Comparison of ENCODE assay signal across 1 cellular context in the genomic region with DNA sequence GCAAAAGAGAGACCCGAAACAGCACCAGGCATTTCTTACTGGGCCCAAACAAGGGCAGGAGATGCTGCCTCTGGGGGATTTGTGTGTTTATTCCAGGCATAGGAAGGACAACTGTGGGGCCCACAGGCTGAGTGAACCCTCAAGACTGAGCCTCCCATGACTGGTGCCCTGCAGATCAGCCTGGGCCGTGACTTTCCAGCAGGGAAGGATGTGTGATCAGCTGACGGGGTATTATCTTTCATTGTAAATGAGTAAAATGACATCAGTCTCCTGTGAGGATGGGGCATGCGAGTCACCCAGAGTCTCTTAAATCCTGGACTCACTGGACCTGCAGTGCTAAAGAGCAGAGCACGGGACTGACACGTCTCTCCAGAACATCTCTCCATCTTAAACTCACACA.
TF ChIP-seq lines count a peak whose summit lies in the region.

No MANE protein-coding gene starts in this region.

TF ChIP-seq in GM23338, 12 proteins besides CTCF, POLR2A, EP300 and RAD21 (continued from another document):
- TF ChIP-seq POLR2AphosphoS5 (IDR thresholded peaks at IDR 0.05; ENCODE audit: low read depth) (no peak), ZNF331 (CRISPR knock-in tag; IDR thresholded peaks at IDR 0.05; ENCODE audit: low read depth) (no peak), EZH2phosphoT487 (IDR thresholded peaks at IDR 0.05; ENCODE audit: unreplicated experiment) (no peak), JUNB (IDR thresholded peaks at IDR 0.05; ENCODE audit: unreplicated experiment) (no peak), STAT1 (IDR thresholded peaks at IDR 0.05; ENCODE audit: unreplicated experiment) (no peak), ZNF114 (CRISPR knock-in tag; IDR thresholded peaks at IDR 0.05) (no peak)
- TF ChIP-seq, protein P1, sequence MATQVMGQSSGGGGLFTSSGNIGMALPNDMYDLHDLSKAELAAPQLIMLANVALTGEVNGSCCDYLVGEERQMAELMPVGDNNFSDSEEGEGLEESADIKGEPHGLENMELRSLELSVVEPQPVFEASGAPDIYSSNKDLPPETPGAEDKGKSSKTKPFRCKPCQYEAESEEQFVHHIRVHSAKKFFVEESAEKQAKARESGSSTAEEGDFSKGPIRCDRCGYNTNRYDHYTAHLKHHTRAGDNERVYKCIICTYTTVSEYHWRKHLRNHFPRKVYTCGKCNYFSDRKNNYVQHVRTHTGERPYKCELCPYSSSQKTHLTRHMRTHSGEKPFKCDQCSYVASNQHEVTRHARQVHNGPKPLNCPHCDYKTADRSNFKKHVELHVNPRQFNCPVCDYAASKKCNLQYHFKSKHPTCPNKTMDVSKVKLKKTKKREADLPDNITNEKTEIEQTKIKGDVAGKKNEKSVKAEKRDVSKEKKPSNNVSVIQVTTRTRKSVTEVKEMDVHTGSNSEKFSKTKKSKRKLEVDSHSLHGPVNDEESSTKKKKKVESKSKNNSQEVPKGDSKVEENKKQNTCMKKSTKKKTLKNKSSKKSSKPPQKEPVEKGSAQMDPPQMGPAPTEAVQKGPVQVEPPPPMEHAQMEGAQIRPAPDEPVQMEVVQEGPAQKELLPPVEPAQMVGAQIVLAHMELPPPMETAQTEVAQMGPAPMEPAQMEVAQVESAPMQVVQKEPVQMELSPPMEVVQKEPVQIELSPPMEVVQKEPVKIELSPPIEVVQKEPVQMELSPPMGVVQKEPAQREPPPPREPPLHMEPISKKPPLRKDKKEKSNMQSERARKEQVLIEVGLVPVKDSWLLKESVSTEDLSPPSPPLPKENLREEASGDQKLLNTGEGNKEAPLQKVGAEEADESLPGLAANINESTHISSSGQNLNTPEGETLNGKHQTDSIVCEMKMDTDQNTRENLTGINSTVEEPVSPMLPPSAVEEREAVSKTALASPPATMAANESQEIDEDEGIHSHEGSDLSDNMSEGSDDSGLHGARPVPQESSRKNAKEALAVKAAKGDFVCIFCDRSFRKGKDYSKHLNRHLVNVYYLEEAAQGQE (IDR thresholded peaks at IDR 0.05; ENCODE audit: unreplicated experiment) = no peak
- TF ChIP-seq, protein P2, sequence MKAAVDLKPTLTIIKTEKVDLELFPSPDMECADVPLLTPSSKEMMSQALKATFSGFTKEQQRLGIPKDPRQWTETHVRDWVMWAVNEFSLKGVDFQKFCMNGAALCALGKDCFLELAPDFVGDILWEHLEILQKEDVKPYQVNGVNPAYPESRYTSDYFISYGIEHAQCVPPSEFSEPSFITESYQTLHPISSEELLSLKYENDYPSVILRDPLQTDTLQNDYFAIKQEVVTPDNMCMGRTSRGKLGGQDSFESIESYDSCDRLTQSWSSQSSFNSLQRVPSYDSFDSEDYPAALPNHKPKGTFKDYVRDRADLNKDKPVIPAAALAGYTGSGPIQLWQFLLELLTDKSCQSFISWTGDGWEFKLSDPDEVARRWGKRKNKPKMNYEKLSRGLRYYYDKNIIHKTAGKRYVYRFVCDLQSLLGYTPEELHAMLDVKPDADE (IDR thresholded peaks at IDR 0.05) = no peak
